8 cellular contexts compared by ENCODE assay signal in genomic region chrX:119512145-119512800, GRCh38. TPM values are rescaled to one million over a fixed set of nuclear protein-coding genes. Genes with fewer than 3 reads are reported as not detected.
DNase-seq lines count a peak whose midpoint lies in the region; ATAC-seq lines count a peak whose summit lies in the region.

No MANE protein-coding gene starts in this region.

- H3K27me3 Mint-ChIP-seq in naive thymus-derived CD4-positive, alpha-beta T cell = no peaks in the 10 kb centered on the region

- no peaks in the 10 kb centered on the region for H3K4me1 ChIP-seq in naive thymus-derived CD4-positive, alpha-beta T cell (ENCODE audit: control insufficient read depth in 2 of 2, insufficient read depth in 2 of 2, low read length in 2 of 2)

- no peak overlapping the region for H3K4me3 ChIP-seq in naive thymus-derived CD4-positive, alpha-beta T cell (ENCODE audit: low read length)

- H3K4me3 Mint-ChIP-seq in naive thymus-derived CD4-positive, alpha-beta T cell = no peak overlapping the region

- peak; percentile 23 for DNase-seq in DMS 273 treated with DMSO at 0.1 percent for 48 hours (lab: John Stamatoyannopoulos, UW)
- peak; percentile 78 for DNase-seq in NCI-H1092 treated with DMSO at 0.1 percent for 48 hours (lab: John Stamatoyannopoulos, UW)
- DNase-seq in SK-MEL-5 (ENCODE audit: low read depth, low spot score) = peak; percentile 86
- DNase-seq in naive thymus-derived CD4-positive, alpha-beta T cell = peak in 2 of 9 donors; percentile 9 to 20

- H3K27me3 ChIP-seq in naive thymus-derived CD4-positive, alpha-beta T cell (ENCODE audit: control insufficient read depth in 2 of 2, insufficient read depth in 2 of 2, low read length in 2 of 2) = no peaks in the 10 kb centered on the region

- no peak overlapping the region for H3K27ac ChIP-seq in naive thymus-derived CD4-positive, alpha-beta T cell (ENCODE audit: low read depth, low read length)

- H3K4me1 Mint-ChIP-seq in naive thymus-derived CD4-positive, alpha-beta T cell = peaks cover 2 to 7% (median 4%) of the 10 kb centered on the region in 7 donors

- peak; percentile 70 for ATAC-seq in GM19372 (IDR thresholded peaks at IDR 0.05; ENCODE audit: low read depth, unreplicated experiment)
- peak; percentile 98 for ATAC-seq in esophagus mucosa
- peak; percentile 67 for ATAC-seq in naive thymus-derived CD4-positive, alpha-beta T cell
- ATAC-seq in HG02840 (IDR thresholded peaks at IDR 0.05; ENCODE audit: low FRiP score, unreplicated experiment) = no peak
- no peak for ATAC-seq in GM21367 (IDR thresholded peaks at IDR 0.05; ENCODE audit: unreplicated experiment)

- H3K36me3 ChIP-seq in naive thymus-derived CD4-positive, alpha-beta T cell (ENCODE audit: control insufficient read depth in 2 of 3, insufficient read depth in 3 of 3, low read length in 3 of 3) = no peaks in the 10 kb centered on the region

- no peaks in the 10 kb centered on the region for H3K9me3 ChIP-seq in naive thymus-derived CD4-positive, alpha-beta T cell (ENCODE audit: control insufficient read depth in 2 of 3, low read length in 3 of 3)

- no peaks in the 10 kb centered on the region for H3K9me3 Mint-ChIP-seq in naive thymus-derived CD4-positive, alpha-beta T cell

- CTCF ChIA-PET in naive thymus-derived CD4-positive, alpha-beta T cell (lab: Charles Lee) = interaction anchor here (0.8 to 1.3 kb wide), 4 partner anchors 22 to 42 kb away, joined by 3 to 7 read pairs (median 4); no protein-coding TSS in a partner anchor

- no peak overlapping the region for H3K27ac Mint-ChIP-seq in naive thymus-derived CD4-positive, alpha-beta T cell

- POLR2A ChIA-PET in naive thymus-derived CD4-positive, alpha-beta T cell (lab: Charles Lee) = interaction anchor here (0.6 to 1.1 kb wide), 2 partner anchors 9 to 30 kb away, joined by 3 to 8 read pairs; no protein-coding TSS in a partner anchor

- in situ Hi-C loops in SK-MEL-5 (cut with HindIII; ENCODE audit: low pct_unique_long_range_greater_than_20kb, low sequenced_read_pairs) = no loop called here

- intact Hi-C loops in naive thymus-derived CD4-positive, alpha-beta T cell (cut with micrococcal nuclease) = loop anchor here in 1 of 2 donors (1.0 kb wide), 1 partner anchor 24 kb away; no protein-coding TSS in a partner anchor

- no peaks in the 10 kb centered on the region for H3K36me3 Mint-ChIP-seq in naive thymus-derived CD4-positive, alpha-beta T cell

RNA-seq across cellular contexts. Expression of gene SLC25A5, which starts 44.0 kb away (rescaled TPM):
- total RNA-seq in SK-MEL-5 (2014; rRNA removed; shearing (Covaris generic)) = 234 and 243 TPM in 2 replicates
- 688 and 821 TPM in 2 replicates for polyA plus RNA-seq in SK-MEL-5 (2015; cell fraction: cytosol; rRNA removed)
- polyA plus RNA-seq in SK-MEL-5 (2015; cell fraction: nucleus; rRNA removed) = 306 and 356 TPM in 2 replicates
- total RNA-seq in esophagus mucosa = 452 TPM
- 100 to 1,000 TPM in 3 of 5 experiments, 10 to 100 TPM in 2; 90.2 to 333 (median 132) TPM for total RNA-seq in naive thymus-derived CD4-positive, alpha-beta T cell
- 100 to 1,000 TPM; 252 to 287 TPM for polyA plus RNA-seq in naive thymus-derived CD4-positive, alpha-beta T cell

RNA-seq across cellular contexts. Expression of gene STEEP1, which starts 52.9 kb away (rescaled TPM):
- 53.5 and 64.5 TPM in 2 replicates for total RNA-seq in SK-MEL-5 (2014; rRNA removed; shearing (Covaris generic))
- 34.3 and 39.0 TPM in 2 replicates for polyA plus RNA-seq in SK-MEL-5 (2015; cell fraction: cytosol; rRNA removed)
- polyA plus RNA-seq in SK-MEL-5 (2015; cell fraction: nucleus; rRNA removed) = 15.3 and 16.2 TPM in 2 replicates
- total RNA-seq in esophagus mucosa = 13.5 TPM
- total RNA-seq in naive thymus-derived CD4-positive, alpha-beta T cell = 10 to 100 TPM; 19.9 to 21.8 (median 20.9) TPM
- 10 to 100 TPM; 13.3 to 22.2 TPM for polyA plus RNA-seq in naive thymus-derived CD4-positive, alpha-beta T cell

Comparison
In these comparisons a context has a peak if more than half of its experiments do, and no peak if none do; other contexts are left out.
1. ATAC-seq: peak in GM19372 (single experiment), esophagus mucosa (single experiment) and naive thymus-derived CD4-positive, alpha-beta T cell (single experiment); none in HG02840 (single experiment) and GM21367 (single experiment).